ENCODE assay signal across 28 cellular contexts in the genomic region with DNA sequence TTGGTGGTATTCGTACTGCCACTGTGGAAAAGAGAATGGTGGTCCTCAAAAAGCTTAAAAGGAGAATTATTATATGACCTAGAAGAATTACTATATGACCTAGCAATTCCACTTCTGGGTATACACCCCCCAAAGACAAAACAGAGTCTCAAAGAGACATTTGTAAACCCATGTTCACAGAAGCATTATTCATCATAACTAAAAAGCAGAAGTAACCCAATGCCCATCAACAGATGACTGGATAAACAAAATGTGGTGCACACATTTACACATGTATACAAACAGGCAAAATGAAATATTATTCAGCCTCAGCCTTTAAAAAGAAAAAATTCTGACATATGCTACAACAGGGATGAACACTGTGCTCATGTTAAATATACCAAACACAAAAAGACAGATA.
"Had no signal": no experiment of that assay in that cellular context is flagged by ENCODE, and none has a peak within 500 bp of the region (broad histone marks: within the 10 kb centered on the region; RNA-seq: fewer than 3 reads in every experiment).

No MANE protein-coding gene starts in this region.

- ATAC-seq: naive thymus-derived CD8-positive, alpha-beta T cell; natural killer cell treated with Interleukin-12 subunit alpha and Interleukin-12 subunit beta and Interleukin-15 and Interleukin-18, amount 100 ng/mL, for 72 hours; psoas muscle; right cardiac atrium; right lobe of liver; stimulated activated effector memory CD8-positive, alpha-beta T cell treated with anti-CD3 and anti-CD28 coated beads, Interleukin-12 subunit alpha, Interleukin-12 subunit beta, amount 100 ng/mL, for 72 hours; stimulated activated naive CD8-positive, alpha-beta T cell treated with anti-CD3 and anti-CD28 coated beads, Interleukin-15, amount 100 ng/mL, for 72 hours; stimulated activated naive CD8-positive, alpha-beta T cell treated with anti-CD3 and anti-CD28 coated beads, Interleukin-15, Interleukin-2, amounts not matched to agents 100 U/mL and 50 U/mL, for 24 hours; upper lobe of right lung had no signal

- DNase-seq: naive thymus-derived CD8-positive, alpha-beta T cell; nephron progenitor cell; nucleus accumbens; ovary; posterior cingulate gyrus; psoas muscle; right cardiac atrium; right lobe of liver; sigmoid colon; small intestine; stimulated activated CD4-positive, alpha-beta T cell treated with anti-CD3 and anti-CD28 coated beads, Interleukin-15, amount 100 ng/mL, for 24 hours; stimulated activated CD4-positive, alpha-beta T cell treated with anti-CD3 and anti-CD28 coated beads, Interleukin-2, amount 100 ng/mL, for 24 hours; stimulated activated CD4-positive, alpha-beta T cell treated with anti-CD3 and anti-CD28 coated beads, Interleukin-2, amount 100 ng/mL, for 48 hours; stimulated activated CD4-positive, alpha-beta T cell treated with anti-CD3 and anti-CD28 coated beads, Interleukin-4, amount 100 ng/mL, for 24 hours; stimulated activated naive CD4-positive, alpha-beta T cell; stimulated activated naive CD8-positive, alpha-beta T cell treated with anti-CD3 and anti-CD28 coated beads, Interleukin-15, amount 100 ng/mL, for 72 hours; stimulated activated naive CD8-positive, alpha-beta T cell treated with anti-CD3 and anti-CD28 coated beads, Interleukin-15, Interleukin-2, amounts not matched to agents 100 U/mL and 50 U/mL, for 24 hours; substantia nigra; testis; tibial artery; transverse colon; upper lobe of right lung; uterus had no signal

- H3K4me1 ChIP-seq: parathyroid adenoma, psoas muscle, right lobe of liver, sigmoid colon, suprapubic skin, testis, tibial artery, transverse colon, upper lobe of right lung, uterus had no signal

- H3K36me3 ChIP-seq: neutrophil, ovary, right lobe of liver, upper lobe of right lung, uterus had no signal

- H3K9me3 ChIP-seq: neutrophil, ovary, testis, upper lobe of right lung had no signal

- H3K27ac ChIP-seq: neutrophil, ovary, parathyroid adenoma, psoas muscle, right lobe of liver, sigmoid colon, suprapubic skin, testis, tibial artery, transverse colon, upper lobe of right lung, uterus had no signal

- H3K4me3 ChIP-seq: ovary, psoas muscle, right lobe of liver, sigmoid colon, suprapubic skin, testis, tibial artery, transverse colon, upper lobe of right lung, uterus had no signal

- FAIRE-seq: small intestine had no signal

- H3K27me3 ChIP-seq: neutrophil, ovary, right lobe of liver, sigmoid colon, suprapubic skin, testis, tibial artery, transverse colon, upper lobe of right lung, uterus had no signal

- H2AFZ ChIP-seq: parathyroid adenoma had no signal

- H3K9ac ChIP-seq: parathyroid adenoma had no signal
